ENCODE assay signal across 1 cellular context in genomic region chr1:174791863-174792262, GRCh38.
TF ChIP-seq lines count a peak whose summit lies in the region.

No MANE protein-coding gene starts in this region.

TF ChIP-seq in SK-N-SH, 30 proteins besides CTCF, POLR2A, EP300 and RAD21 (continued from another document):
- TF ChIP-seq REST (IDR thresholded peaks at IDR 0.05; ENCODE audit: low read depth, low read length) (no peak), JUND (IDR thresholded peaks at IDR 0.05) (no peak), TCF12 (IDR thresholded peaks at IDR 0.05) (no peak)
